20 cellular contexts compared by ENCODE assay signal in genomic region chr3:154932633-154933032, GRCh38.
"Had no signal": no experiment of that assay in that cellular context is flagged by ENCODE, and none has a peak within 500 bp of the region (broad histone marks: within the 10 kb centered on the region; RNA-seq: fewer than 3 reads in every experiment).

No MANE protein-coding gene starts in this region.

- H3K36me3 ChIP-seq: brain microvascular endothelial cell, Peyer's patch had no signal

- H3K27ac ChIP-seq: brain microvascular endothelial cell, Peyer's patch, RWPE1 had no signal

- H3K4me1 ChIP-seq: Peyer's patch had no signal

- H3K4me3 ChIP-seq: Peyer's patch had no signal

- H3K27me3 ChIP-seq: brain microvascular endothelial cell, Peyer's patch had no signal

- DNase-seq: activated CD4-positive, alpha-beta T cell treated with anti-CD3 and anti-CD28 coated beads for 4 hours; activated CD8-positive, alpha-beta memory T cell treated with anti-CD3 and anti-CD28 coated beads, Interleukin-2, amount 50 U/mL, for 48 hours; activated CD8-positive, alpha-beta T cell treated with anti-CD3 and anti-CD28 coated beads, Interleukin-2, amount 10 ng/mL, durations not matched to agents 7 days and 5 days; activated effector memory CD4-positive, alpha-beta T cell treated with Interleukin-2 at 50 U/mL for 16 hours; activated naive CD4-positive, alpha-beta T cell; activated T-cell treated with anti-CD3 and anti-CD28 coated beads, Interleukin-2, amount 50 U/mL, for 1 hour; brain microvascular endothelial cell; caudate nucleus; Kasumi-1; KBM-7; NCI-H1048; NCI-H146; NCI-H187 treated with DMSO at 0.1 percent for 48 hours; NCI-H2081 treated with DMSO at 0.1 percent for 48 hours; NCI-H446; NCI-H524; Peyer's patch; SHP77 had no signal

- H3K9me3 ChIP-seq: Peyer's patch had no signal

- ATAC-seq: activated CD4-positive, CD25-positive, alpha-beta regulatory T cell treated with anti-CD3 and anti-CD28 coated beads, Interleukin-2, amount 50 U/mL, for 24 hours; activated CD8-positive, alpha-beta T cell treated with anti-CD3 and anti-CD28 coated beads, Interleukin-2, amount 10 ng/mL, durations not matched to agents 7 days and 5 days had no signal
